13 cellular contexts compared by ENCODE assay signal in the genomic region with DNA sequence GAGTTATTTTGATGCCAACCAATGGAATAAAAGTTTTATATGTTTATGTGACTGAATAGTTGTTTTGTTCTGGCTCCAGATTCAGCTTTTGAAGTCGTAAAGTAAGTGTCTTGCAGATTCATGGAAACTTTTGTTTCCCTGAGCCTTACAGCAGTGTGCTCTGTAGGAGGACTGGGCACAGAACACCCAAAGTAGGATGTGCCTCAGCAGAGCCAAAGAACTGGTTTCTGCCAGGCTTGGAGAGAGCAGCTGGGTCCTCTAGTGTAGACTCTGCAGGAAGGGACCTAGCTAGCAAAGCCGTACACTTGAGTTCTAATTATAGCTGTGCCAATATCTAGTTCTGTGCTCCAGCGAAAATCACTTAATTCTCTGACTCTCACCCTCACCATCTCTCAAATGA.
DNase-seq lines count a peak whose midpoint lies in the region; ATAC-seq lines count a peak whose summit lies in the region.
"Had no signal": no experiment of that assay in that cellular context is flagged by ENCODE, and none has a peak within 500 bp of the region (broad histone marks: within the 10 kb centered on the region; RNA-seq: fewer than 3 reads in every experiment).

No MANE protein-coding gene starts in this region.

- DNase-seq in NCI-H1105 treated with DMSO at 0.1 percent for 48 hours (lab: John Stamatoyannopoulos, UW) (peak; percentile 30), NCI-H1105 (lab: John Stamatoyannopoulos, UW) (no peak), Ammon's horn (ENCODE audit: low spot score) (peak; percentile 9), NCI-H2227 (lab: John Stamatoyannopoulos, UW; ENCODE audit: unreplicated experiment) (peak; percentile 85), SHP77 (lab: John Stamatoyannopoulos, UW) (peak; percentile 29 to 32), NOMO-1 treated with dmso at 0.1 percent for 144 hours (lab: John Stamatoyannopoulos, UW; ENCODE audit: unreplicated experiment) (no peak), foreskin melanocyte (no peak)
- DNase-seq: Caco-2; CD8-positive, alpha-beta memory T cell; GF-D8; H7 had no signal

- ATAC-seq in HG03095 (IDR thresholded peaks at IDR 0.05; ENCODE audit: unreplicated experiment), result no peak
- ATAC-seq: HepG2 had no signal

Comparison
In these comparisons a context has a peak if more than half of its experiments do, and no peak if none do; other contexts are left out.
1. DNase-seq: peak in NCI-H1105 treated with DMSO at 0.1 percent for 48 hours (single experiment), Ammon's horn (single experiment), NCI-H2227 (single experiment) and SHP77 (2 of 2); none in NCI-H1105 (single experiment), NOMO-1 treated with dmso at 0.1 percent for 144 hours (single experiment) and foreskin melanocyte (single experiment).